In genomic region chr4:150591284-150591874, GRCh38 we compare ENCODE assay signal across 1 cellular context.
TF ChIP-seq lines count a peak whose summit lies in the region.

No MANE protein-coding gene starts in this region.

TF ChIP-seq in GM23338, 12 proteins besides CTCF, POLR2A, EP300 and RAD21 (continued from another document):
- TF ChIP-seq, protein P1, sequence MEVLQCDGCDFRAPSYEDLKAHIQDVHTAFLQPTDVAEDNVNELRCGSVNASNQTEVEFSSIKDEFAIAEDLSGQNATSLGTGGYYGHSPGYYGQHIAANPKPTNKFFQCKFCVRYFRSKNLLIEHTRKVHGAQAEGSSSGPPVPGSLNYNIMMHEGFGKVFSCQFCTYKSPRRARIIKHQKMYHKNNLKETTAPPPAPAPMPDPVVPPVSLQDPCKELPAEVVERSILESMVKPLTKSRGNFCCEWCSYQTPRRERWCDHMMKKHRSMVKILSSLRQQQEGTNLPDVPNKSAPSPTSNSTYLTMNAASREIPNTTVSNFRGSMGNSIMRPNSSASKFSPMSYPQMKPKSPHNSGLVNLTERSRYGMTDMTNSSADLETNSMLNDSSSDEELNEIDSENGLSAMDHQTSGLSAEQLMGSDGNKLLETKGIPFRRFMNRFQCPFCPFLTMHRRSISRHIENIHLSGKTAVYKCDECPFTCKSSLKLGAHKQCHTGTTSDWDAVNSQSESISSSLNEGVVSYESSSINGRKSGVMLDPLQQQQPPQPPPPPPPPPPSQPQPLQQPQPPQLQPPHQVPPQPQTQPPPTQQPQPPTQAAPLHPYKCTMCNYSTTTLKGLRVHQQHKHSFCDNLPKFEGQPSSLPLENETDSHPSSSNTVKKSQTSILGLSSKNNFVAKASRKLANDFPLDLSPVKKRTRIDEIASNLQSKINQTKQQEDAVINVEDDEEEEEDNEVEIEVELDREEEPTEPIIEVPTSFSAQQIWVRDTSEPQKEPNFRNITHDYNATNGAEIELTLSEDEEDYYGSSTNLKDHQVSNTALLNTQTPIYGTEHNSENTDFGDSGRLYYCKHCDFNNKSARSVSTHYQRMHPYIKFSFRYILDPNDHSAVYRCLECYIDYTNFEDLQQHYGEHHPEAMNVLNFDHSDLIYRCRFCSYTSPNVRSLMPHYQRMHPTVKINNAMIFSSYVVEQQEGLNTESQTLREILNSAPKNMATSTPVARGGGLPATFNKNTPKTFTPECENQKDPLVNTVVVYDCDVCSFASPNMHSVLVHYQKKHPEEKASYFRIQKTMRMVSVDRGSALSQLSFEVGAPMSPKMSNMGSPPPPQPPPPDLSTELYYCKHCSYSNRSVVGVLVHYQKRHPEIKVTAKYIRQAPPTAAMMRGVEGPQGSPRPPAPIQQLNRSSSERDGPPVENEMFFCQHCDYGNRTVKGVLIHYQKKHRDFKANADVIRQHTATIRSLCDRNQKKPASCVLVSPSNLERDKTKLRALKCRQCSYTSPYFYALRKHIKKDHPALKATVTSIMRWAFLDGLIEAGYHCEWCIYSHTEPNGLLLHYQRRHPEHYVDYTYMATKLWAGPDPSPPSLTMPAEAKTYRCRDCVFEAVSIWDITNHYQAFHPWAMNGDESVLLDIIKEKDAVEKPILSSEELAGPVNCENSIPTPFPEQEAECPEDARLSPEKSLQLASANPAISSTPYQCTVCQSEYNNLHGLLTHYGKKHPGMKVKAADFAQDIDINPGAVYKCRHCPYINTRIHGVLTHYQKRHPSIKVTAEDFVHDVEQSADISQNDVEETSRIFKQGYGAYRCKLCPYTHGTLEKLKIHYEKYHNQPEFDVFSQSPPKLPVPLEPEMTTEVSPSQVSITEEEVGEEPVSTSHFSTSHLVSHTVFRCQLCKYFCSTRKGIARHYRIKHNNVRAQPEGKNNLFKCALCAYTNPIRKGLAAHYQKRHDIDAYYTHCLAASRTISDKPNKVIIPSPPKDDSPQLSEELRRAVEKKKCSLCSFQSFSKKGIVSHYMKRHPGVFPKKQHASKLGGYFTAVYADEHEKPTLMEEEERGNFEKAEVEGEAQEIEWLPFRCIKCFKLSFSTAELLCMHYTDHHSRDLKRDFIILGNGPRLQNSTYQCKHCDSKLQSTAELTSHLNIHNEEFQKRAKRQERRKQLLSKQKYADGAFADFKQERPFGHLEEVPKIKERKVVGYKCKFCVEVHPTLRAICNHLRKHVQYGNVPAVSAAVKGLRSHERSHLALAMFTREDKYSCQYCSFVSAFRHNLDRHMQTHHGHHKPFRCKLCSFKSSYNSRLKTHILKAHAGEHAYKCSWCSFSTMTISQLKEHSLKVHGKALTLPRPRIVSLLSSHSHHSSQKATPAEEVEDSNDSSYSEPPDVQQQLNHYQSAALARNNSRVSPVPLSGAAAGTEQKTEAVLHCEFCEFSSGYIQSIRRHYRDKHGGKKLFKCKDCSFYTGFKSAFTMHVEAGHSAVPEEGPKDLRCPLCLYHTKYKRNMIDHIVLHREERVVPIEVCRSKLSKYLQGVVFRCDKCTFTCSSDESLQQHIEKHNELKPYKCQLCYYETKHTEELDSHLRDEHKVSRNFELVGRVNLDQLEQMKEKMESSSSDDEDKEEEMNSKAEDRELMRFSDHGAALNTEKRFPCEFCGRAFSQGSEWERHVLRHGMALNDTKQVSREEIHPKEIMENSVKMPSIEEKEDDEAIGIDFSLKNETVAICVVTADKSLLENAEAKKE (CRISPR knock-in tag; IDR thresholded peaks at IDR 0.05): 0 out of 2 replicates have a peak, but pooled peaks have one; percentile 18
